ENCODE assay signal across 29 cellular contexts in genomic region chr9:535356-535755, GRCh38. TPM values are rescaled to one million over a fixed set of nuclear protein-coding genes. Genes with fewer than 3 reads are reported as not detected.
DNase-seq lines count a peak whose midpoint lies in the region; ATAC-seq and TF ChIP-seq lines count a peak whose summit lies in the region.
"Had no signal": no experiment of that assay in that cellular context is flagged by ENCODE, and none has a peak within 500 bp of the region (broad histone marks: within the 10 kb centered on the region; RNA-seq: fewer than 3 reads in every experiment).

No MANE protein-coding gene starts in this region.

- peak overlapping the region; percentile 13 for H3K27ac Mint-ChIP-seq in activated naive CD4-positive, alpha-beta T cell treated with anti-CD3 and anti-CD28 coated beads for 36 hours
- H3K27ac Mint-ChIP-seq in glutamatergic neuron (ENCODE audit: unreplicated experiment) = no peak overlapping the region
- H3K27ac Mint-ChIP-seq: activated CD4-positive, alpha-beta memory T cell treated with anti-CD3 and anti-CD28 coated beads, Interleukin-2, amount 10 ng/mL, durations not matched to agents 7 days and 5 days; activated naive CD8-positive, alpha-beta T cell treated with anti-CD3 and anti-CD28 coated beads, Interleukin-2, amount 50 U/mL, for 24 hours; activated T-helper 2 cell treated with anti-CD3 and anti-CD28 coated beads, Interferon-gamma antibody, Interleukin-2, Interleukin-4, amounts not matched to agents 10 μg/mL and 5 μg/mL and 100 μg/mL, durations not matched to agents 14 hours and 24 hours and 36 hours; B cell had no signal

- TF ChIP-seq CTCF in RWPE2 (IDR thresholded peaks at IDR 0.05; ENCODE audit: poor library complexity, severe bottlenecking) (no peak), glutamatergic neuron (IDR thresholded peaks at IDR 0.05; ENCODE audit: partially characterized antibody, unreplicated experiment) (no peak), testis (IDR thresholded peaks at IDR 0.05) (no peak)

- CTCF ChIA-PET in activated naive CD4-positive, alpha-beta T cell treated with anti-CD3 and anti-CD28 coated beads for 36 hours (lab: Charles Lee) = no interaction called here

- no peak overlapping the region for H3K4me3 Mint-ChIP-seq in activated naive CD4-positive, alpha-beta T cell treated with anti-CD3 and anti-CD28 coated beads for 36 hours
- H3K4me3 Mint-ChIP-seq in glutamatergic neuron (ENCODE audit: unreplicated experiment) = peak overlapping the region; percentile 31
- H3K4me3 Mint-ChIP-seq: activated CD4-positive, alpha-beta memory T cell treated with anti-CD3 and anti-CD28 coated beads, Interleukin-2, amount 10 ng/mL, durations not matched to agents 7 days and 5 days; activated naive CD8-positive, alpha-beta T cell treated with anti-CD3 and anti-CD28 coated beads, Interleukin-2, amount 50 U/mL, for 24 hours; B cell had no signal

- peaks cover 5% of the 10 kb centered on the region for H3K36me3 Mint-ChIP-seq in activated naive CD4-positive, alpha-beta T cell treated with anti-CD3 and anti-CD28 coated beads for 36 hours (ENCODE audit: low read depth)
- H3K36me3 Mint-ChIP-seq in glutamatergic neuron (ENCODE audit: unreplicated experiment) = peaks cover under 1% of the 10 kb centered on the region

- DNase-seq in activated naive CD4-positive, alpha-beta T cell treated with anti-CD3 and anti-CD28 coated beads for 36 hours = no peak
- no peak for DNase-seq in activated naive CD4-positive, alpha-beta T cell treated with anti-CD3 and anti-CD28 coated beads, Interleukin-2, amount 50 U/mL, for 16 hours
- DNase-seq in RWPE2 (ENCODE audit: low spot score) (no peak), glutamatergic neuron (no peak), testis (no peak), kidney glomerular epithelial cell (lab: John Stamatoyannopoulos, UW) (no peak)
- no peak for DNase-seq in activated CD4-positive, alpha-beta T cell treated with anti-CD3 and anti-CD28 coated beads, Interleukin-2, amount 50 U/mL, for 48 hours
- DNase-seq: activated CD4-positive, alpha-beta memory T cell treated with anti-CD3 and anti-CD28 coated beads, Interleukin-2, amount 10 ng/mL, durations not matched to agents 7 days and 5 days; activated CD4-positive, CD25-positive, alpha-beta regulatory T cell; activated naive CD8-positive, alpha-beta T cell treated with anti-CD3 and anti-CD28 coated beads, Interleukin-2, amount 50 U/mL, for 24 hours; colonic mucosa; GF-D8; GM23248; NCI-H1436 treated with DMSO at 0.1 percent for 48 hours; NCI-H526 treated with DMSO at 0.1 percent for 48 hours; OCI-M1; SHP77 treated with DMSO at 0.1 percent for 48 hours; stimulated activated CD8-positive, alpha-beta memory T cell treated with anti-CD3 and anti-CD28 coated beads, Interleukin-4, amount 100 ng/mL, for 48 hours; SW 1271; T1000; upper lobe of right lung had no signal

- H3K9me3 Mint-ChIP-seq in activated naive CD4-positive, alpha-beta T cell treated with anti-CD3 and anti-CD28 coated beads for 36 hours = peaks cover 2% of the 10 kb centered on the region
- H3K9me3 Mint-ChIP-seq in glutamatergic neuron (ENCODE audit: unreplicated experiment) = peaks cover 6% of the 10 kb centered on the region
- H3K9me3 Mint-ChIP-seq: activated naive CD8-positive, alpha-beta T cell treated with anti-CD3 and anti-CD28 coated beads, Interleukin-2, amount 50 U/mL, for 24 hours; activated T-helper 2 cell treated with anti-CD3 and anti-CD28 coated beads, Interferon-gamma antibody, Interleukin-2, Interleukin-4, amounts not matched to agents 10 μg/mL and 5 μg/mL and 100 μg/mL, durations not matched to agents 14 hours and 24 hours and 36 hours had no signal

- H3K36me3 ChIP-seq in RWPE2 (ENCODE audit: low read depth) (peaks cover 16% of the 10 kb centered on the region), testis (ENCODE audit: low read depth, missing control alignments) (no peaks in the 10 kb centered on the region)
- H3K36me3 ChIP-seq: colonic mucosa, esophagus muscularis mucosa, stomach, upper lobe of right lung had no signal

- H3K9me3 ChIP-seq in RWPE2 (ENCODE audit: severe bottlenecking) (no peaks in the 10 kb centered on the region), testis (no peaks in the 10 kb centered on the region)
- H3K9me3 ChIP-seq: colonic mucosa, esophagus muscularis mucosa, stomach, upper lobe of right lung had no signal

- H3K27ac ChIP-seq in RWPE2 (ENCODE audit: poor library complexity, severe bottlenecking) = peak overlapping the region; percentile 42
- peak overlapping the region; percentile 26 to 58 for H3K27ac ChIP-seq in testis
- H3K27ac ChIP-seq: colonic mucosa, esophagus muscularis mucosa, GM23248, KMS-11, stomach, upper lobe of right lung had no signal

- no peak overlapping the region for H3K4me3 ChIP-seq in RWPE2 (ENCODE audit: severe bottlenecking)
- H3K4me3 ChIP-seq in testis = no peak overlapping the region
- H3K4me3 ChIP-seq: colonic mucosa, esophagus muscularis mucosa, GM23248, lung, stomach, upper lobe of right lung had no signal

- intact Hi-C loops in activated naive CD4-positive, alpha-beta T cell treated with anti-CD3 and anti-CD28 coated beads for 36 hours (cut with micrococcal nuclease) = no loop called here
- intact Hi-C loops in testis (cut with DNase I; ENCODE audit: low total_unique reads) = no loop called here

- H3K4me1 ChIP-seq in RWPE2 (ENCODE audit: insufficient read depth, poor library complexity, severe bottlenecking) (peaks cover 43% of the 10 kb centered on the region), testis (no peaks in the 10 kb centered on the region)

- WGBS in testis, 2 donors = 74 to 89% methylated on average over 3 to 4 of the region's 4 CpGs

- TF ChIP-seq POLR2A in testis (IDR thresholded peaks at IDR 0.05) = no peak

- H3K27me3 ChIP-seq in RWPE2 (ENCODE audit: insufficient read depth, poor library complexity, severe bottlenecking) (no peaks in the 10 kb centered on the region), testis (no peaks in the 10 kb centered on the region)
- H3K27me3 ChIP-seq: colonic mucosa, esophagus muscularis mucosa, stomach, upper lobe of right lung had no signal

- H3K27me3 Mint-ChIP-seq in activated naive CD4-positive, alpha-beta T cell treated with anti-CD3 and anti-CD28 coated beads for 36 hours (ENCODE audit: low read depth) = no peaks in the 10 kb centered on the region
- H3K27me3 Mint-ChIP-seq in glutamatergic neuron (ENCODE audit: unreplicated experiment) = peaks cover 6% of the 10 kb centered on the region
- H3K27me3 Mint-ChIP-seq: activated CD4-positive, alpha-beta memory T cell treated with anti-CD3 and anti-CD28 coated beads, Interleukin-2, amount 10 ng/mL, durations not matched to agents 7 days and 5 days; brain had no signal

- no peak for ATAC-seq in RWPE2 (ENCODE audit: low read depth)
- no peak for ATAC-seq in HG03521 (IDR thresholded peaks at IDR 0.05; ENCODE audit: unreplicated experiment)
- ATAC-seq: activated naive CD8-positive, alpha-beta T cell treated with anti-CD3 and anti-CD28 coated beads, Interleukin-2, amount 50 U/mL, for 24 hours had no signal

- peaks cover 65% of the 10 kb centered on the region for H3K4me1 Mint-ChIP-seq in activated naive CD4-positive, alpha-beta T cell treated with anti-CD3 and anti-CD28 coated beads for 36 hours (ENCODE audit: low read depth)
- peaks cover 58% of the 10 kb centered on the region for H3K4me1 Mint-ChIP-seq in glutamatergic neuron (ENCODE audit: low read depth, unreplicated experiment)

RNA-seq across cellular contexts. Expression of gene KANK1, which starts 30.9 kb away (rescaled TPM):
- total RNA-seq in activated naive CD4-positive, alpha-beta T cell treated with anti-CD3 and anti-CD28 coated beads for 36 hours = 1 to 10 TPM; 8.4 to 8.7 TPM
- total RNA-seq in glutamatergic neuron (ENCODE audit: unreplicated experiment) = 14.8 TPM
- 10 to 100 TPM; 58.0 to 63.1 TPM for total RNA-seq in testis
- polyA plus RNA-seq in testis (ENCODE audit: insufficient read depth, low read depth, low replicate concordance) = 40.3 TPM
